ENCODE assay signal across 16 cellular contexts in the genomic region with DNA sequence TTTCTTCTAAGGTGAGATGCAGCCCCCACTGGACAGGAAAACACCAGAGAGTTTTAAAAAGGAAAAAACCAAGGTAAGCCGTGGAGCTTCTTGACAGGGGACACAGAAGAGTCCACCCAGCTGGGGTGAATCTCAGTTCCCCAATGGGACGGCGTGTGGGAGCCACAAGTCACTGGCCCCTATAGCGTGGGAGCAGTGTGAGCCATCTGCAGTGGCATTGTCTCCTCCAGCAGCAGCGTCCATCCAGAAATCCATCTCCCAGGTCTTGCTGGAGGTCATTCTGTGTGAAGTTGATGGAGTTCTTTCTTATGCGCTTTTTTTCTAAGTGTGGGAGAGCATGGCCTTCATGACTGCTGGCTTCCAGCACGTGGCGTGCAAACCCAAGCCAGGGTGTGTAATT. TPM values are rescaled to one million over a fixed set of nuclear protein-coding genes. Genes with fewer than 3 reads are reported as not detected.
DNase-seq lines count a peak whose midpoint lies in the region; ATAC-seq and TF ChIP-seq lines count a peak whose summit lies in the region.
"Had no signal": no experiment of that assay in that cellular context is flagged by ENCODE, and none has a peak within 500 bp of the region (broad histone marks: within the 10 kb centered on the region; RNA-seq: fewer than 3 reads in every experiment).

No MANE protein-coding gene starts in this region.

- H3K36me3 ChIP-seq in H7 (replicated peaks; ENCODE audit: control insufficient read depth, insufficient read depth, low read length), result no peaks in the 10 kb centered on the region
- H3K36me3 ChIP-seq: HAP-1, SJCRH30 had no signal

- no peak for ATAC-seq in foreskin keratinocyte

- H3K27ac ChIP-seq in foreskin keratinocyte, result no peak overlapping the region
- H3K27ac ChIP-seq: 22Rv1, GM23248, PC-9, SJCRH30 had no signal

- H3K4me3 Mint-ChIP-seq in activated CD4-positive, alpha-beta T cell treated with anti-CD3 and anti-CD28 coated beads, Interleukin-2, amount 10 ng/mL, durations not matched to agents 24 days and 14 days, result no peak overlapping the region
- H3K4me3 Mint-ChIP-seq in nephron, result no peak overlapping the region

- no peaks in the 10 kb centered on the region for H3K9me3 Mint-ChIP-seq in activated CD4-positive, alpha-beta T cell treated with anti-CD3 and anti-CD28 coated beads, Interleukin-2, amount 10 ng/mL, durations not matched to agents 24 days and 14 days
- H3K9me3 Mint-ChIP-seq in nephron, result no peaks in the 10 kb centered on the region

- H3K4me1 ChIP-seq in foreskin keratinocyte, result no peaks in the 10 kb centered on the region
- H3K4me1 ChIP-seq: HAP-1 had no signal

- H3K36me3 Mint-ChIP-seq in activated CD4-positive, alpha-beta T cell treated with anti-CD3 and anti-CD28 coated beads, Interleukin-2, amount 10 ng/mL, durations not matched to agents 24 days and 14 days (ENCODE audit: low read depth), result peaks cover 30% of the 10 kb centered on the region
- H3K36me3 Mint-ChIP-seq in nephron (ENCODE audit: low read depth), result peaks cover 40% of the 10 kb centered on the region

- H3K27me3 ChIP-seq in H7 (ENCODE audit: control insufficient read depth, insufficient read depth, low read length), result no peaks in the 10 kb centered on the region
- no peaks in the 10 kb centered on the region for H3K27me3 ChIP-seq in foreskin keratinocyte
- H3K27me3 ChIP-seq: SJCRH30 had no signal

- TF ChIP-seq CTCF in nephron (IDR thresholded peaks at IDR 0.05; ENCODE audit: unreplicated experiment in 3 of 3) (no peak), foreskin keratinocyte (conservative IDR thresholded peaks at IDR 0.05) (no peak)

- no peak overlapping the region for H3K27ac Mint-ChIP-seq in activated CD4-positive, alpha-beta T cell treated with anti-CD3 and anti-CD28 coated beads, Interleukin-2, amount 10 ng/mL, durations not matched to agents 24 days and 14 days
- peak overlapping the region in 2 of 3 experiments; percentile 11 to 18 for H3K27ac Mint-ChIP-seq in nephron

- peaks cover 37% of the 10 kb centered on the region for H3K4me1 Mint-ChIP-seq in activated CD4-positive, alpha-beta T cell treated with anti-CD3 and anti-CD28 coated beads, Interleukin-2, amount 10 ng/mL, durations not matched to agents 24 days and 14 days
- H3K4me1 Mint-ChIP-seq in nephron, result peaks cover 33% of the 10 kb centered on the region

- intact Hi-C loops in activated CD4-positive, alpha-beta T cell treated with anti-CD3 and anti-CD28 coated beads, Interleukin-2, amount 10 ng/mL, durations not matched to agents 24 days and 14 days (cut with micrococcal nuclease), result loop anchor here (1.0 kb wide), 1 partner anchor 18 kb away; a partner anchor contains a TSS

- H3K27me3 Mint-ChIP-seq in activated CD4-positive, alpha-beta T cell treated with anti-CD3 and anti-CD28 coated beads, Interleukin-2, amount 10 ng/mL, durations not matched to agents 24 days and 14 days, result peaks cover 2% of the 10 kb centered on the region
- no peaks in the 10 kb centered on the region for H3K27me3 Mint-ChIP-seq in nephron (ENCODE audit: low read depth)

- DNase-seq in activated CD4-positive, alpha-beta T cell treated with anti-CD3 and anti-CD28 coated beads, Interleukin-2, amount 10 ng/mL, durations not matched to agents 24 days and 14 days, result peak; percentile 43
- no peak for DNase-seq in activated CD4-positive, alpha-beta T cell treated with anti-CD3 and anti-CD28 coated beads for 1 hour
- DNase-seq in H7, result peak; percentile 4
- DNase-seq in RPMI8226, result peak; percentile 1
- no peak for DNase-seq in foreskin keratinocyte
- DNase-seq in NCI-H69 (lab: John Stamatoyannopoulos, UW), result no peak
- DNase-seq in stimulated activated CD4-positive, alpha-beta T cell treated with anti-CD3 and anti-CD28 coated beads, Interleukin-2, amount 100 ng/mL, for 24 hours, result no peak
- DNase-seq: NCI-H1048, NCI-H1417 treated with DMSO at 0.1 percent for 48 hours, NCI-H187 had no signal

- no peak overlapping the region for H3K4me3 ChIP-seq in H7 (ENCODE audit: insufficient read depth, low read depth, low read length)
- H3K4me3 ChIP-seq: GM23248, HAP-1, PC-9, SJCRH30 had no signal

RNA-seq across cellular contexts. Expression of a gene that starts 17.9 kb away (rescaled TPM):
- 7.4 and 7.6 TPM in 2 replicates for total RNA-seq in activated CD4-positive, alpha-beta T cell treated with anti-CD3 and anti-CD28 coated beads, Interleukin-2, amount 10 ng/mL, durations not matched to agents 24 days and 14 days
- total RNA-seq in H7 (2014; rRNA removed; shearing (Covaris generic)), result 3.4 and 3.6 TPM in 2 replicates
- 3.4 and 4.1 TPM in 2 replicates for total RNA-seq in foreskin keratinocyte
- 2.0 and 2.4 TPM in 2 replicates for polyA plus RNA-seq in foreskin keratinocyte

Comparison
In these comparisons a context has a peak if more than half of its experiments do, and no peak if none do; other contexts are left out.
1. DNase-seq: peak in activated CD4-positive, alpha-beta T cell treated with anti-CD3 and anti-CD28 coated beads, Interleukin-2, amount 10 ng/mL, durations not matched to agents 24 days and 14 days (single experiment), H7 (single experiment) and RPMI8226 (single experiment); none in activated CD4-positive, alpha-beta T cell treated with anti-CD3 and anti-CD28 coated beads for 1 hour (single experiment), foreskin keratinocyte (0 of 2), NCI-H69 (single experiment) and stimulated activated CD4-positive, alpha-beta T cell treated with anti-CD3 and anti-CD28 coated beads, Interleukin-2, amount 100 ng/mL, for 24 hours (0 of 2).